In the genomic region with DNA sequence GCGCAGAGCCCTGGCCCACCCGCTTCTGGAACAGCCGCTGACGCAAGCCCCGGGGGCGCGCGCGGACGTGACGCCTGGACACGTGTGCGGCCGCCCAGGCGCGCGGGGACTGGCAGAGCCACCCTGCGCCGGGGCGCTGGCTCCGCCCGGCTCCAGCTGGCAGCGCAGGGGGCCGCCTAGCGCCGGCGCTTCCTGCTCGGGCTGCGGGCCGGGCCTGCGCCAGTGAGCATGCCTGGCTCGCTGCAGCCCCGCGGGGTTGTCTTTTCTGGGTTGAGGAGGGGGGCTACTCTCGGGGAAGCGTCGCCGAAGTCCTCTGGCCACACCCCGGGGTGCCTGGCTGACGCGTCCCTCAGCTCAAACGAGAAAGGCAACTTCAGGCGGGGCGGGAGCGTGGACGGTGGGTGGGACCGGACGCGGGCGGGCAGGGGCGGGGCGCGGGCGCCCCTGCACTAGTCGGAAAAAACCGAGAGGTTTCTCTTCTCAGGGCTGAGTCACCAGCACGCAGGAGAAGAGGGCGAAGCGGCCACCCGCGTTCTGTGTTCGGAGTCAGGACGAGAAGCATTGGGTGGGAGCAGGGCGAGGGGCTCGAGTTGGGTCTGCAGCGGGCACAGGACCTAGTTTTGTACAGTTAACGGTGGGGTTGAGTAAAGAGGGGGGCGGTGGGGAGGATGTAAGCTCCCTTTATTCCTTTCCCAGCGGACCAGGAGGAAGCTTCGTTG, we compare ENCODE assay signal across 8 cellular contexts. TPM values are rescaled to one million over a fixed set of nuclear protein-coding genes. Genes with fewer than 3 reads are reported as not detected.
A peak's percentile ranks its signal among the peaks of the same experiment; 100 is the strongest.
DNase-seq lines count a peak whose midpoint lies in the region; ATAC-seq and TF ChIP-seq lines count a peak whose summit lies in the region.

A gene with protein sequence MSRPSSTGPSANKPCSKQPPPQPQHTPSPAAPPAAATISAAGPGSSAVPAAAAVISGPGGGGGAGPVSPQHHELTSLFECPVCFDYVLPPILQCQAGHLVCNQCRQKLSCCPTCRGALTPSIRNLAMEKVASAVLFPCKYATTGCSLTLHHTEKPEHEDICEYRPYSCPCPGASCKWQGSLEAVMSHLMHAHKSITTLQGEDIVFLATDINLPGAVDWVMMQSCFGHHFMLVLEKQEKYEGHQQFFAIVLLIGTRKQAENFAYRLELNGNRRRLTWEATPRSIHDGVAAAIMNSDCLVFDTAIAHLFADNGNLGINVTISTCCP (minus strand): TSS at position 48 of the 719 bp plus-strand sequence. CDS start 320 bp downstream, outside the sequence.

- H3K27ac ChIP-seq in BLaER1 treated with 17β-estradiol and CSF1 and Interleukin-3, amounts not matched to agents 10 nM and 100 nM = peak within 1 kb of the TSS; percentile 92 to 97 (median 94)
- peak within 1 kb of the TSS; percentile 98 to 100 (median 99) for H3K27ac ChIP-seq in right lobe of liver

- H3K9ac ChIP-seq in BLaER1 treated with 17β-estradiol and CSF1 and Interleukin-3, amounts not matched to agents 10 nM and 100 nM = peak within 1 kb of the TSS; percentile 92 to 98 (median 94)

- DNase-seq in NCI-H748 (lab: John Stamatoyannopoulos, UW; ENCODE audit: unreplicated experiment) (peak; percentile 93), dermis blood vessel endothelial cell (peak; percentile 97), right lobe of liver (peak; percentile 96 to 97 (median 96))
- peak; percentile 93 to 94 for DNase-seq in activated CD4-positive, alpha-beta T cell treated with anti-CD3 and anti-CD28 coated beads, Interleukin-2, amount 50 U/mL, for 4 hours
- peak; percentile 94 for DNase-seq in stimulated activated CD4-positive, alpha-beta T cell treated with anti-CD3 and anti-CD28 coated beads, Interleukin-4, amount 100 ng/mL, for 24 hours

- peak within 1 kb of the TSS; percentile 87 to 99 (median 92) for H3K4me2 ChIP-seq in BLaER1 treated with 17β-estradiol and CSF1 and Interleukin-3, amounts not matched to agents 10 nM and 100 nM

- intact Hi-C loops in right lobe of liver (cut with DNase I) = no loop called here

- 0% methylated on average over 9 of the region's 70 CpGs for WGBS in right lobe of liver (ENCODE audit: insufficient coverage, low coverage, low lambda C conversion rate, missing lambda C conversion rate)

- peak; percentile 98 for TF ChIP-seq POLR2A in right lobe of liver (IDR thresholded peaks at IDR 0.05)

- H3K27me3 ChIP-seq in BLaER1 treated with 17β-estradiol and CSF1 and Interleukin-3, amounts not matched to agents 10 nM and 100 nM = no peaks in the 10 kb centered on the region
- no peaks in the 10 kb centered on the region for H3K27me3 ChIP-seq in right lobe of liver

- peak; percentile 76 for ATAC-seq in GM19324 (IDR thresholded peaks at IDR 0.05; ENCODE audit: low FRiP score, unreplicated experiment)
- ATAC-seq in HG03469 (IDR thresholded peaks at IDR 0.05; ENCODE audit: unreplicated experiment) = peak; percentile 37
- ATAC-seq in right lobe of liver = peak; percentile 77 to 90 (median 82)

- peaks cover 31 to 59% (median 54%) of the 10 kb centered on the region in 10 experiments for H3K4me1 ChIP-seq in BLaER1 treated with 17β-estradiol and CSF1 and Interleukin-3, amounts not matched to agents 10 nM and 100 nM
- H3K4me1 ChIP-seq in right lobe of liver = peaks cover 0 to 35% (median 6%) of the 10 kb centered on the region in 4 donors

- peak in 1 of 4 donors; percentile 28 for TF ChIP-seq CTCF in right lobe of liver (IDR thresholded peaks at IDR 0.05)

- H3K4me3 ChIP-seq in BLaER1 treated with 17β-estradiol and CSF1 and Interleukin-3, amounts not matched to agents 10 nM and 100 nM = peak within 1 kb of the TSS; percentile 74 to 99 (median 90)
- peak within 1 kb of the TSS; percentile 67 to 75 (median 74) for H3K4me3 ChIP-seq in right lobe of liver

- peaks cover 0 to 13% (median 8%) of the 10 kb centered on the region in 11 experiments; a peak in 15 of 22 replicates for H3K36me3 ChIP-seq in BLaER1 treated with 17β-estradiol and CSF1 and Interleukin-3, amounts not matched to agents 10 nM and 100 nM
- H3K36me3 ChIP-seq in right lobe of liver = no peaks in the 10 kb centered on the region

- H4K20me1 ChIP-seq in BLaER1 treated with 17β-estradiol and CSF1 and Interleukin-3, amounts not matched to agents 10 nM and 100 nM = peaks cover 14 to 45% (median 41%) of the 10 kb centered on the region in 11 experiments; a peak in 20 of 22 replicates

- H3K9me3 ChIP-seq in BLaER1 treated with 17β-estradiol and CSF1 and Interleukin-3, amounts not matched to agents 10 nM and 100 nM (replicated peaks in 1 of 11) = no peaks in the 10 kb centered on the region
- H3K9me3 ChIP-seq in right lobe of liver = no peaks in the 10 kb centered on the region

RNA-seq across cellular contexts. Expression of the gene that starts here (rescaled TPM):
- total RNA-seq in dermis blood vessel endothelial cell (26.9 and 31.2 TPM in 2 replicates), right lobe of liver (10 to 100 TPM; 20.5 to 53.0 (median 36.5) TPM)

Comparison
In these comparisons a context has a peak if more than half of its experiments do, and no peak if none do; other contexts are left out.
1. Peak in every context shown above with its lines: DNase-seq, ATAC-seq, H3K4me3 ChIP-seq and H3K27ac ChIP-seq.